14 cellular contexts compared by ENCODE assay signal in genomic region chr7:82375068-82375467, GRCh38.
"Had no signal": no experiment of that assay in that cellular context is flagged by ENCODE, and none has a peak within 500 bp of the region (broad histone marks: within the 10 kb centered on the region; RNA-seq: fewer than 3 reads in every experiment).

No MANE protein-coding gene starts in this region.

- H3K36me3 ChIP-seq: lower lobe of right lung, pancreas, tibial nerve had no signal

- DNase-seq: activated CD4-positive, alpha-beta memory T cell treated with anti-CD3 and anti-CD28 coated beads for 36 hours; activated CD4-positive, alpha-beta T cell treated with anti-CD3 and anti-CD28 coated beads for 1 hour; activated effector memory CD4-positive, alpha-beta T cell treated with anti-CD3 and anti-CD28 coated beads, Interleukin-2, amount 50 U/mL, for 16 hours; activated T-cell treated with anti-CD3 and anti-CD28 coated beads, Interleukin-2, amount 50 U/mL, for 4 hours; amniotic stem cell; body of pancreas; cerebellar nuclear complex; erythroblast; lower lobe of right lung; pancreas; small intestine had no signal

- H3K4me3 ChIP-seq: body of pancreas, lower lobe of right lung, pancreas, tibial nerve had no signal

- H3K27ac ChIP-seq: body of pancreas, lower lobe of right lung, pancreas, tibial nerve had no signal

- ATAC-seq: activated naive CD4-positive, alpha-beta T cell treated with anti-CD3 and anti-CD28 coated beads, Interleukin-2, amount 50 U/mL, for 72 hours; activated T-cell treated with anti-CD3 and anti-CD28 coated beads, Interleukin-2, amount 50 U/mL, for 4 hours; body of pancreas; lower lobe of right lung; pancreas; stimulated activated memory B cell treated with anti-CD40 and anti-IgM and Interleukin-4, amounts not matched to agents 10 μg/mL and 1 μg/mL and 100 μg/mL, for 72 hours had no signal

- H3K4me1 ChIP-seq: body of pancreas, lower lobe of right lung, pancreas, tibial nerve had no signal

- H3K9me3 ChIP-seq: body of pancreas, lower lobe of right lung, pancreas, tibial nerve had no signal
